ENCODE assay signal across 18 cellular contexts in genomic region chrX:123728554-123728953, GRCh38. TPM values are rescaled to one million over a fixed set of nuclear protein-coding genes. Genes with fewer than 3 reads are reported as not detected.
DNase-seq lines count a peak whose midpoint lies in the region; TF ChIP-seq lines count a peak whose summit lies in the region.
"Had no signal": no experiment of that assay in that cellular context is flagged by ENCODE, and none has a peak within 500 bp of the region (broad histone marks: within the 10 kb centered on the region; RNA-seq: fewer than 3 reads in every experiment).

No MANE protein-coding gene starts in this region.

- peaks cover 40% of the 10 kb centered on the region for H3K4me1 Mint-ChIP-seq in activated naive CD4-positive, alpha-beta T cell treated with anti-CD3 and anti-CD28 coated beads, Interleukin-2, amount 50 U/mL, for 24 hours
- H3K4me1 Mint-ChIP-seq in activated naive CD8-positive, alpha-beta T cell treated with anti-CD3 and anti-CD28 coated beads for 36 hours, result peaks cover 20% of the 10 kb centered on the region
- peaks cover 27% of the 10 kb centered on the region for H3K4me1 Mint-ChIP-seq in neural crest cell

- WGBS in esophagus squamous epithelium, 2 donors, result 36 to 45% methylated on average over 3 of the region's 3 CpGs

- no peaks in the 10 kb centered on the region for H3K9me3 Mint-ChIP-seq in activated naive CD4-positive, alpha-beta T cell treated with anti-CD3 and anti-CD28 coated beads, Interleukin-2, amount 50 U/mL, for 24 hours
- H3K9me3 Mint-ChIP-seq in activated naive CD8-positive, alpha-beta T cell treated with anti-CD3 and anti-CD28 coated beads for 36 hours, result no peaks in the 10 kb centered on the region
- peaks cover 7% of the 10 kb centered on the region for H3K9me3 Mint-ChIP-seq in neural crest cell

- TF ChIP-seq CTCF in NB4 (IDR thresholded peaks at IDR 0.05; ENCODE audit: low read depth, low read length), result no peak
- no peak for TF ChIP-seq CTCF in neural crest cell (conservative IDR thresholded peaks at IDR 0.05)
- no peak for TF ChIP-seq CTCF in esophagus squamous epithelium (IDR thresholded peaks at IDR 0.05)

- TF ChIP-seq POLR2A in NB4 (IDR thresholded peaks at IDR 0.05; ENCODE audit: extremely low read depth, insufficient read length) (no peak), esophagus squamous epithelium (IDR thresholded peaks at IDR 0.05) (no peak)

- no peaks in the 10 kb centered on the region for H3K27me3 Mint-ChIP-seq in activated naive CD4-positive, alpha-beta T cell treated with anti-CD3 and anti-CD28 coated beads, Interleukin-2, amount 50 U/mL, for 24 hours
- H3K27me3 Mint-ChIP-seq in activated naive CD8-positive, alpha-beta T cell treated with anti-CD3 and anti-CD28 coated beads for 36 hours, result no peaks in the 10 kb centered on the region
- no peaks in the 10 kb centered on the region for H3K27me3 Mint-ChIP-seq in neural crest cell (ENCODE audit: low read depth)

- peak overlapping the region; percentile 23 for H3K27ac Mint-ChIP-seq in activated naive CD4-positive, alpha-beta T cell treated with anti-CD3 and anti-CD28 coated beads, Interleukin-2, amount 50 U/mL, for 24 hours
- H3K27ac Mint-ChIP-seq in activated naive CD8-positive, alpha-beta T cell treated with anti-CD3 and anti-CD28 coated beads for 36 hours, result peak overlapping the region; percentile 20
- no peak overlapping the region for H3K27ac Mint-ChIP-seq in neural crest cell (ENCODE audit: unreplicated experiment)

- no peaks in the 10 kb centered on the region for H3K36me3 ChIP-seq in esophagus squamous epithelium
- H3K36me3 ChIP-seq: vagina had no signal

- no peaks in the 10 kb centered on the region for H3K27me3 ChIP-seq in esophagus squamous epithelium
- H3K27me3 ChIP-seq: spleen, vagina had no signal

- H3K4me3 Mint-ChIP-seq in activated naive CD4-positive, alpha-beta T cell treated with anti-CD3 and anti-CD28 coated beads, Interleukin-2, amount 50 U/mL, for 24 hours, result peak overlapping the region; percentile 54
- H3K4me3 Mint-ChIP-seq in activated naive CD8-positive, alpha-beta T cell treated with anti-CD3 and anti-CD28 coated beads for 36 hours, result peak overlapping the region; percentile 4
- H3K4me3 Mint-ChIP-seq in neural crest cell, result peak overlapping the region; percentile 4

- H3K9me3 ChIP-seq in esophagus squamous epithelium, result no peaks in the 10 kb centered on the region
- H3K9me3 ChIP-seq: spleen, vagina had no signal

- H3K27ac ChIP-seq in esophagus squamous epithelium, result no peak overlapping the region
- H3K27ac ChIP-seq: vagina, VCaP had no signal

- intact Hi-C loops in esophagus squamous epithelium (cut with DNase I), result no loop called here

- peak overlapping the region; percentile 13 for H3K4me3 ChIP-seq in NB4 (ENCODE audit: low read depth, low read length)
- H3K4me3 ChIP-seq in esophagus squamous epithelium, result no peak overlapping the region
- H3K4me3 ChIP-seq: spleen, vagina had no signal

- no peak for DNase-seq in activated naive CD4-positive, alpha-beta T cell treated with Interleukin-2 at 50 U/mL for 16 hours
- no peak for DNase-seq in NB4 (ENCODE audit: low read depth)
- DNase-seq in activated naive CD8-positive, alpha-beta T cell treated with anti-CD3 and anti-CD28 coated beads for 36 hours, result no peak
- no peak for DNase-seq in neural crest cell (ENCODE audit: low read depth, low spot score)
- no peak for DNase-seq in NCI-H1436 treated with DMSO at 0.1 percent for 48 hours (lab: John Stamatoyannopoulos, UW)
- DNase-seq in A172 (ENCODE audit: low spot score), result no peak
- no peak for DNase-seq in esophagus squamous epithelium (lab: John Stamatoyannopoulos, UW)
- DNase-seq: activated effector memory CD4-positive, alpha-beta T cell treated with anti-CD3 and anti-CD28 coated beads, Interleukin-2, amount 50 U/mL, for 16 hours; aorta; DMS79 treated with DMSO at 0.1 percent for 48 hours; effector memory CD4-positive, alpha-beta T cell; KG1; NCI-H1092; NCI-H2081 treated with DMSO at 0.1 percent for 48 hours; spleen had no signal

- H3K36me3 Mint-ChIP-seq in activated naive CD4-positive, alpha-beta T cell treated with anti-CD3 and anti-CD28 coated beads, Interleukin-2, amount 50 U/mL, for 24 hours, result no peaks in the 10 kb centered on the region
- peaks cover 18% of the 10 kb centered on the region for H3K36me3 Mint-ChIP-seq in activated naive CD8-positive, alpha-beta T cell treated with anti-CD3 and anti-CD28 coated beads for 36 hours
- peaks cover 11% of the 10 kb centered on the region for H3K36me3 Mint-ChIP-seq in neural crest cell (ENCODE audit: low read depth)

- H3K4me1 ChIP-seq in esophagus squamous epithelium, result peaks cover 0 to 45% (median 0%) of the 10 kb centered on the region in 3 donors
- H3K4me1 ChIP-seq: vagina had no signal

RNA-seq across cellular contexts. Expression of gene THOC2, which starts 4.3 kb away (rescaled TPM):
- 10 to 100 TPM; 69.7 to 72.1 TPM for total RNA-seq in activated naive CD8-positive, alpha-beta T cell treated with anti-CD3 and anti-CD28 coated beads for 36 hours
- 91.1 and 96.2 TPM in 2 replicates for total RNA-seq in neural crest cell
- total RNA-seq in A172 (2014; rRNA removed; shearing (Covaris generic)), result 25.4 and 33.1 TPM in 2 replicates
- 100 to 1,000 TPM in 1 of 4 donors, 10 to 100 TPM in 3; 36.4 to 108 (median 63.8) TPM for total RNA-seq in esophagus squamous epithelium

Comparison
In these comparisons a context has a peak if more than half of its experiments do, and no peak if none do; other contexts are left out.
1. H3K4me3 Mint-ChIP-seq: peak in every context shown above with its lines; median percentile 54 in activated naive CD4-positive, alpha-beta T cell treated with anti-CD3 and anti-CD28 coated beads, Interleukin-2, amount 50 U/mL, for 24 hours; 4 in activated naive CD8-positive, alpha-beta T cell treated with anti-CD3 and anti-CD28 coated beads for 36 hours; 4 in neural crest cell.